Comparison of ENCODE assay signal across 8 cellular contexts in genomic region chr4:168631241-168632151, GRCh38.
DNase-seq lines count a peak whose midpoint lies in the region; ATAC-seq and TF ChIP-seq lines count a peak whose summit lies in the region.

No MANE protein-coding gene starts in this region.

- no peaks in the 10 kb centered on the region for H3K36me3 Mint-ChIP-seq in stimulated activated effector memory CD8-positive, alpha-beta T cell treated with anti-CD3 and anti-CD28 coated beads, Interleukin-12 subunit alpha, Interleukin-12 subunit beta, amount 100 ng/mL, for 72 hours

- no peak overlapping the region for H3K4me2 ChIP-seq in OCI-LY7 (ENCODE audit: low read length)

- no TSS peak for BruUV-seq in OCI-LY7 (replicated peaks; lab: Mats Ljungman, UMichigan)

- no peak overlapping the region for H2AFZ ChIP-seq in OCI-LY7 (ENCODE audit: low read length)

- H3K27ac Mint-ChIP-seq in stimulated activated effector memory CD8-positive, alpha-beta T cell treated with anti-CD3 and anti-CD28 coated beads, Interleukin-12 subunit alpha, Interleukin-12 subunit beta, amount 100 ng/mL, for 72 hours = no peak overlapping the region

- H3K4me1 ChIP-seq in OCI-LY7 (ENCODE audit: insufficient read depth, low read length, poor library complexity, severe bottlenecking) = no peaks in the 10 kb centered on the region

- CTCF ChIA-PET in OCI-LY7 (lab: Charles Lee; ENCODE audit: unreplicated experiment) = no interaction called here

- H3K9me3 ChIP-seq in OCI-LY7 (ENCODE audit: low read length) = no peaks in the 10 kb centered on the region

- intact Hi-C loops in OCI-LY7 (cut with micrococcal nuclease; ENCODE audit: unreplicated experiment) = no loop called here

- peak; percentile 55 for ATAC-seq in stimulated activated effector memory CD8-positive, alpha-beta T cell treated with anti-CD3 and anti-CD28 coated beads, Interleukin-12 subunit alpha, Interleukin-12 subunit beta, amount 100 ng/mL, for 72 hours
- no peak for ATAC-seq in HG03439 (IDR thresholded peaks at IDR 0.05; ENCODE audit: unreplicated experiment)

- H3K4me3 ChIP-seq in choroid plexus epithelial cell (ENCODE audit: low read depth, low read length) (peak overlapping the region; percentile 69), kidney epithelial cell (ENCODE audit: low read depth, low read length) (peak overlapping the region; percentile 57), OCI-LY7 (ENCODE audit: low read depth, low read length, poor library complexity, severe bottlenecking) (no peak overlapping the region)

- H4K20me1 ChIP-seq in OCI-LY7 (ENCODE audit: insufficient read depth, low read length) = no peaks in the 10 kb centered on the region

- H3K27ac ChIP-seq in OCI-LY7 (ENCODE audit: low read depth, low read length, poor library complexity, severe bottlenecking) = no peak overlapping the region

- H3K79me2 ChIP-seq in OCI-LY7 (ENCODE audit: insufficient read depth, low read depth, low read length) = no peaks in the 10 kb centered on the region

- POLR2A ChIA-PET in OCI-LY7 (lab: Charles Lee) = interaction anchor here (0.7 kb wide), 1 partner anchor 157 kb away, joined by 3 read pairs; no protein-coding TSS in a partner anchor

- H3K4me1 Mint-ChIP-seq in stimulated activated effector memory CD8-positive, alpha-beta T cell treated with anti-CD3 and anti-CD28 coated beads, Interleukin-12 subunit alpha, Interleukin-12 subunit beta, amount 100 ng/mL, for 72 hours = no peaks in the 10 kb centered on the region

- TF ChIP-seq CTCF in choroid plexus epithelial cell (conservative IDR thresholded peaks at IDR 0.05; ENCODE audit: low read depth, low read length) (peak; percentile 43), kidney epithelial cell (IDR thresholded peaks at IDR 0.05; ENCODE audit: insufficient read depth, low read length, poor library complexity, severe bottlenecking) (peak; percentile 45), OCI-LY7 (conservative IDR thresholded peaks at IDR 0.05; ENCODE audit: low read length) (no peak)

- no peaks in the 10 kb centered on the region for H3K27me3 ChIP-seq in kidney epithelial cell (ENCODE audit: control insufficient read depth, insufficient read depth, low read length)

- H3K9me3 Mint-ChIP-seq in stimulated activated effector memory CD8-positive, alpha-beta T cell treated with anti-CD3 and anti-CD28 coated beads, Interleukin-12 subunit alpha, Interleukin-12 subunit beta, amount 100 ng/mL, for 72 hours = no peaks in the 10 kb centered on the region

- DNase-seq in activated T-cell treated with anti-CD3 and anti-CD28 coated beads for 48 hours (ENCODE audit: low read depth) (peak; percentile 18), activated T-cell treated with anti-CD3 and anti-CD28 coated beads for 4 hours (no peak), NCI-H345 treated with DMSO at 0.1 percent for 48 hours (lab: John Stamatoyannopoulos, UW; ENCODE audit: unreplicated experiment) (peak; percentile 20), choroid plexus epithelial cell (ENCODE audit: low read depth) (peak; percentile 75), kidney epithelial cell (ENCODE audit: low read depth) (no peak), OCI-LY7 (ENCODE audit: low spot score) (no peak)
- DNase-seq in stimulated activated effector memory CD8-positive, alpha-beta T cell treated with anti-CD3 and anti-CD28 coated beads, Interleukin-12 subunit alpha, Interleukin-12 subunit beta, amount 100 ng/mL, for 72 hours (ENCODE audit: low spot score in 2 of 2) = peak in 1 of 2 donors; percentile 48

- peak overlapping the region; percentile 29 for H3K4me3 Mint-ChIP-seq in stimulated activated effector memory CD8-positive, alpha-beta T cell treated with anti-CD3 and anti-CD28 coated beads, Interleukin-12 subunit alpha, Interleukin-12 subunit beta, amount 100 ng/mL, for 72 hours

- H3K9me2 ChIP-seq in OCI-LY7 (ENCODE audit: insufficient read depth, low read length) = no peaks in the 10 kb centered on the region

- H3K36me3 ChIP-seq in kidney epithelial cell (ENCODE audit: control insufficient read depth, insufficient read depth, low read length) (no peaks in the 10 kb centered on the region), OCI-LY7 (ENCODE audit: insufficient read depth, low read length) (no peaks in the 10 kb centered on the region)

Comparison
In these comparisons a context has a peak if more than half of its experiments do, and no peak if none do; other contexts are left out.
1. DNase-seq: peak in activated T-cell treated with anti-CD3 and anti-CD28 coated beads for 48 hours (single experiment), NCI-H345 treated with DMSO at 0.1 percent for 48 hours (single experiment) and choroid plexus epithelial cell (single experiment); none in activated T-cell treated with anti-CD3 and anti-CD28 coated beads for 4 hours (single experiment), kidney epithelial cell (single experiment) and OCI-LY7 (single experiment).